8 cellular contexts compared by ENCODE assay signal in genomic region chr17:74748529-74749261, GRCh38. TPM values are rescaled to one million over a fixed set of nuclear protein-coding genes. Genes with fewer than 3 reads are reported as not detected.
DNase-seq lines count a peak whose midpoint lies in the region; ATAC-seq and TF ChIP-seq lines count a peak whose summit lies in the region.

NHERF1 (plus strand) TSS chr17:74748628; CDS start chr17:74748847, 219 bp downstream.

- TF ChIP-seq POLR2A in adrenal gland (IDR thresholded peaks at IDR 0.05) (peak; percentile 96 to 98), uterus (IDR thresholded peaks at IDR 0.05) (peak; percentile 95)

- intact Hi-C loops in adrenal gland (cut with DNase I) = loop anchor here in 1 of 2 donors (5.0 kb wide), 1 partner anchor 114 kb away; no protein-coding TSS in a partner anchor
- intact Hi-C loops in left ventricle myocardium superior (cut with micrococcal nuclease) = no loop called here
- intact Hi-C loops in uterus (cut with DNase I; ENCODE audit: low total_unique reads) = loop anchor here (10.0 kb wide), 2 partner anchors 116 to 206 kb away; no protein-coding TSS in a partner anchor

- TF ChIP-seq CTCF in GM10266 (IDR thresholded peaks at IDR 0.05; ENCODE audit: control insufficient read depth, insufficient read depth, low read depth, missing control alignments) (peak; percentile 20), adrenal gland (IDR thresholded peaks at IDR 0.05) (peak in 4 of 6 experiments; percentile 4 to 32 (median 21)), uterus (IDR thresholded peaks at IDR 0.05) (peak in 1 of 4 experiments; percentile 6)

- H3K4me3 ChIP-seq in adrenal gland (peak within 1 kb of the TSS; percentile 59 to 96 (median 81)), uterus (peak within 1 kb of the TSS; percentile 62 to 92)

- H3K9me3 ChIP-seq in adrenal gland (replicated peaks in 1 of 3) = no peaks in the 10 kb centered on the region
- H3K9me3 ChIP-seq in uterus = no peaks in the 10 kb centered on the region

- peaks cover 28 to 58% of the 10 kb centered on the region in 2 donors for H3K4me1 ChIP-seq in adrenal gland (replicated peaks in 1 of 2)
- no peaks in the 10 kb centered on the region for H3K4me1 ChIP-seq in uterus

- DNase-seq in GM10266 (ENCODE audit: extremely low spot score) = peak; percentile 99
- peak; percentile 92 for DNase-seq in HCEC 1CT
- DNase-seq in MV-4-11 (lab: John Stamatoyannopoulos, UW) = peak; percentile 89
- DNase-seq in T follicular helper cell (ENCODE audit: low read depth) = peak; percentile 89
- DNase-seq in adrenal gland = peak; percentile 92 to 96 (median 95)
- peak; percentile 98 for DNase-seq in left ventricle myocardium superior
- peak; percentile 45 for DNase-seq in pulmonary artery endothelial cell (ENCODE audit: low read depth, low spot score)
- peak; percentile 85 to 88 for DNase-seq in uterus

- peak within 1 kb of the TSS; percentile 33 to 88 (median 80) for H3K27ac ChIP-seq in adrenal gland
- H3K27ac ChIP-seq in uterus = peak within 1 kb of the TSS; percentile 30 to 78

- peak; percentile 96 for ATAC-seq in left ventricle myocardium superior

- WGBS in adrenal gland, 4 donors = 0 to 1% (median 0%) methylated on average over 13 to 89 of the region's 89 CpGs; no CpG with 5 or more reads in 1 of the 4 donors

- H3K27me3 ChIP-seq in adrenal gland (no peaks in the 10 kb centered on the region), uterus (no peaks in the 10 kb centered on the region)

- H3K36me3 ChIP-seq in adrenal gland (replicated peaks in 1 of 2) = no peaks in the 10 kb centered on the region
- H3K36me3 ChIP-seq in uterus = no peaks in the 10 kb centered on the region

RNA-seq across cellular contexts. Expression of gene NHERF1, which starts in this region (rescaled TPM):
- total RNA-seq in adrenal gland (100 to 1,000 TPM; 146 to 277 (median 226) TPM), left ventricle myocardium superior (16.0 TPM), pulmonary artery endothelial cell (10.0 and 12.0 TPM in 2 replicates), uterus (10 to 100 TPM in 3 of 4 donors, 1 to 10 TPM in 1; 3.3 to 16.9 (median 12.0) TPM)
- 100 to 1,000 TPM in 1 of 3 donors, 10 to 100 TPM in 2; 45.9 to 277 (median 57.8) TPM for polyA plus RNA-seq in adrenal gland

Comparison
In these comparisons a context has a peak if more than half of its experiments do, and no peak if none do; other contexts are left out.
1. Peak in every context shown above with its lines: DNase-seq, ATAC-seq, H3K4me3 ChIP-seq and H3K27ac ChIP-seq.
2. DNase-seq: peak in every context shown above with its lines; median percentile 99 in GM10266; 98 in left ventricle myocardium superior; 95 in adrenal gland; 92 in HCEC 1CT; 89 in MV-4-11; 89 in T follicular helper cell; 86 in uterus; 45 in pulmonary artery endothelial cell.